ENCODE assay signal across 8 cellular contexts in genomic region chr1:1406101-1406820, GRCh38. TPM values are rescaled to one million over a fixed set of nuclear protein-coding genes. Genes with fewer than 3 reads are reported as not detected.
DNase-seq lines count a peak whose midpoint lies in the region; FAIRE-seq and TF ChIP-seq lines count a peak whose summit lies in the region.

No MANE protein-coding gene starts in this region.

- peaks cover 28% of the 10 kb centered on the region for H3K4me1 Mint-ChIP-seq in mesothelial cell of epicardium

- H4K20me1 ChIP-seq in mammary epithelial cell (ENCODE audit: insufficient read depth, low read length): no peaks in the 10 kb centered on the region

- no peaks in the 10 kb centered on the region for H3K27me3 ChIP-seq in A673 (replicated peaks; ENCODE audit: insufficient read depth, low read depth, low read length, poor library complexity)
- H3K27me3 ChIP-seq in HUES64 (ENCODE audit: insufficient read depth, low read length): no peaks in the 10 kb centered on the region
- no peaks in the 10 kb centered on the region for H3K27me3 ChIP-seq in mammary epithelial cell (ENCODE audit: insufficient read depth, low read length)

- no peaks in the 10 kb centered on the region for H3K9me3 ChIP-seq in A673 (ENCODE audit: low read depth, low read length, poor library complexity, severe bottlenecking)
- no peaks in the 10 kb centered on the region for H3K9me3 ChIP-seq in HUES64 (ENCODE audit: insufficient read depth, low read depth, low read length)
- H3K9me3 ChIP-seq in mammary epithelial cell (replicated peaks; ENCODE audit: insufficient read depth, low read length): no peaks in the 10 kb centered on the region

- WGBS in HUES64: 50% methylated on average over 43 of the region's 43 CpGs
- WGBS in mammary epithelial cell (ENCODE audit: low coverage, missing lambda C conversion rate): 41% methylated on average over 33 of the region's 43 CpGs

- POLR2A ChIA-PET in A673 (lab: Charles Lee; ENCODE audit: low non-redundant PET): no interaction called here

- intact Hi-C loops in A673 (cut with micrococcal nuclease; ENCODE audit: unreplicated experiment) (no loop called here), mammary epithelial cell (cut with micrococcal nuclease) (loop anchor here (2.0 kb wide), 1 partner anchor 35 kb away; no protein-coding TSS in a partner anchor)

- H3K27ac Mint-ChIP-seq in mesothelial cell of epicardium: peak overlapping the region; percentile 90

- H3K4me1 ChIP-seq in A673 (ENCODE audit: insufficient read depth, low read length, poor library complexity, severe bottlenecking) (peaks cover 19% of the 10 kb centered on the region), HUES64 (ENCODE audit: insufficient read depth, low read length) (peaks cover 22% of the 10 kb centered on the region), mammary epithelial cell (ENCODE audit: insufficient read depth, low read length) (peaks cover 24% of the 10 kb centered on the region)

- DNase-seq in A673 (ENCODE audit: low spot score): no peak
- no peak for DNase-seq in mammary epithelial cell
- DNase-seq in mesothelial cell of epicardium (ENCODE audit: low spot score in 2 of 2, unreplicated experiment in 2 of 2): no peak
- DNase-seq in COR-L47 (lab: John Stamatoyannopoulos, UW): no peak
- DNase-seq in urothelium cell line (ENCODE audit: low spot score): no peak
- no peak for DNase-seq in NOMO-1 (lab: John Stamatoyannopoulos, UW; ENCODE audit: unreplicated experiment in 2 of 2)
- no peak for DNase-seq in activated effector memory CD4-positive, alpha-beta T cell treated with anti-CD3 and anti-CD28 coated beads, Interleukin-2, amount 50 U/mL, for 16 hours

- H3K9me3 Mint-ChIP-seq in mesothelial cell of epicardium: no peaks in the 10 kb centered on the region

- peak overlapping the region; percentile 92 for H3K4me3 Mint-ChIP-seq in mesothelial cell of epicardium

- H3K9ac ChIP-seq in HUES64 (ENCODE audit: low read depth, low read length) (peak overlapping the region; percentile 97), mammary epithelial cell (ENCODE audit: insufficient read depth, low read length) (peak overlapping the region; percentile 72)

- H3K4me3 ChIP-seq in A673 (ENCODE audit: low read depth, low read length, poor library complexity, severe bottlenecking) (peak overlapping the region; percentile 98), HUES64 (ENCODE audit: low read length) (peak overlapping the region; percentile 96), mammary epithelial cell (replicated peaks in 1 of 3; ENCODE audit: insufficient read depth in 1 of 3, low read depth in 2 of 3, low read length in 3 of 3) (peak overlapping the region; percentile 59 to 100 (median 99))

- BruUV-seq in A673 (replicated peaks; lab: Mats Ljungman, UMichigan) (no TSS peak), mammary epithelial cell (replicated peaks; lab: Mats Ljungman, UMichigan) (no TSS peak)

- H3K4me2 ChIP-seq in mammary epithelial cell (ENCODE audit: insufficient read depth, low read depth, low read length): peak overlapping the region; percentile 100

- in situ Hi-C loops in mammary epithelial cell (cut with MboI; ENCODE audit: low sequenced_read_pairs in 2 of 2): no loop called here

- peaks cover 73% of the 10 kb centered on the region for H3K79me2 ChIP-seq in mammary epithelial cell (ENCODE audit: insufficient read depth, low read length)

- FAIRE-seq in urothelium cell line (lab: Jason Lieb, UNC): no peak

- H3K36me3 Mint-ChIP-seq in mesothelial cell of epicardium: peaks cover 23% of the 10 kb centered on the region

- no peak for TF ChIP-seq CTCF in A673 (conservative IDR thresholded peaks at IDR 0.05; ENCODE audit: low read depth, low read length)
- TF ChIP-seq CTCF in mammary epithelial cell (conservative IDR thresholded peaks at IDR 0.05 in 1 of 2, IDR thresholded peaks at IDR 0.05 in 1 of 2; ENCODE audit: extremely low read depth in 1 of 2, insufficient read depth in 1 of 2, low read depth in 1 of 2, low read length in 2 of 2): no peak
- TF ChIP-seq CTCF in mesothelial cell of epicardium (IDR thresholded peaks at IDR 0.05; ENCODE audit: unreplicated experiment): no peak

- H3K27me3 Mint-ChIP-seq in mesothelial cell of epicardium (ENCODE audit: low read depth): no peaks in the 10 kb centered on the region

- CTCF ChIA-PET in A673 (lab: Charles Lee) (no interaction called here), mammary epithelial cell (lab: Charles Lee; ENCODE audit: low non-redundant PET) (no interaction called here)

- dilution Hi-C loops in mammary epithelial cell (cut with HindIII; ENCODE audit: low sequenced_read_pairs): no loop called here

- H3K27ac ChIP-seq in A673 (ENCODE audit: low read depth, low read length, poor library complexity, severe bottlenecking) (peak overlapping the region; percentile 94), HUES64 (ENCODE audit: low read depth, low read length) (peak overlapping the region; percentile 98), mammary epithelial cell (ENCODE audit: insufficient read depth, low read depth, low read length) (peak overlapping the region; percentile 57)

- H3K36me3 ChIP-seq in A673 (ENCODE audit: insufficient read depth, low read length, poor library complexity, severe bottlenecking): peaks cover 43% of the 10 kb centered on the region
- peaks cover 53% of the 10 kb centered on the region for H3K36me3 ChIP-seq in HUES64 (ENCODE audit: insufficient read depth, low read length)
- peaks cover 17% of the 10 kb centered on the region for H3K36me3 ChIP-seq in mammary epithelial cell (ENCODE audit: insufficient read depth, low read length)

- peak overlapping the region; percentile 90 for H2AFZ ChIP-seq in mammary epithelial cell (ENCODE audit: low read depth, low read length)

RNA-seq across cellular contexts. Expression of gene MRPL20, which starts 0.8 kb away (rescaled TPM):
- total RNA-seq in A673 (2021): 137 and 151 TPM in 2 replicates
- polyA plus RNA-seq in HUES64 (2013, experiment 1 of 2): 147 TPM
- 128 TPM for polyA plus RNA-seq in HUES64 (2013, experiment 2 of 2)
- total RNA-seq in mammary epithelial cell: 100 to 1,000 TPM in 1 of 2 donors, 10 to 100 TPM in 1; 56.7 to 115 TPM
- 157 TPM for polyA plus RNA-seq in mammary epithelial cell
- 119 TPM for polyA minus RNA-seq in mammary epithelial cell
- total RNA-seq in mesothelial cell of epicardium: 87.9 to 98.2 TPM (median 94.7 TPM) in 3 replicates

RNA-seq across cellular contexts. Expression of gene CCNL2, which starts 7.1 kb away (rescaled TPM):
- 206 and 213 TPM in 2 replicates for total RNA-seq in A673 (2021)
- polyA plus RNA-seq in HUES64 (2013, experiment 1 of 2): 90.6 TPM
- 82.9 TPM for polyA plus RNA-seq in HUES64 (2013, experiment 2 of 2)
- total RNA-seq in mammary epithelial cell: 100 to 1,000 TPM; 103 to 140 TPM
- 64.9 TPM for polyA plus RNA-seq in mammary epithelial cell
- polyA minus RNA-seq in mammary epithelial cell: 21.9 TPM
- 396 to 423 TPM (median 405 TPM) in 3 replicates for total RNA-seq in mesothelial cell of epicardium

RNA-seq across cellular contexts. Expression of gene ANKRD65, which starts 14.8 kb away (rescaled TPM):
- not detected in 2 replicates for total RNA-seq in A673 (2021)
- polyA plus RNA-seq in HUES64 (2013, experiment 1 of 2): 0.95 TPM
- 1.2 TPM for polyA plus RNA-seq in HUES64 (2013, experiment 2 of 2)
- total RNA-seq in mammary epithelial cell: 1 to 10 TPM; 3.1 to 7.5 TPM
- 3.6 TPM for polyA plus RNA-seq in mammary epithelial cell
- polyA minus RNA-seq in mammary epithelial cell: 9.3 TPM
- total RNA-seq in mesothelial cell of epicardium: 10.9 to 12.3 TPM (median 11.3 TPM) in 3 replicates

RNA-seq across cellular contexts. Expression of gene VWA1, which starts 29.2 kb away (rescaled TPM):
- total RNA-seq in A673 (2021): 0.92 and 2.7 TPM in 2 replicates
- polyA plus RNA-seq in HUES64 (2013, experiment 1 of 2): 14.6 TPM
- polyA plus RNA-seq in HUES64 (2013, experiment 2 of 2): 10.6 TPM
- 10 to 100 TPM; 11.3 to 27.3 TPM for total RNA-seq in mammary epithelial cell
- polyA plus RNA-seq in mammary epithelial cell: 4.2 TPM
- polyA minus RNA-seq in mammary epithelial cell: 1.2 TPM
- 57.0 to 59.1 TPM (median 57.7 TPM) in 3 replicates for total RNA-seq in mesothelial cell of epicardium

RNA-seq across cellular contexts. Expression of gene AURKAIP1, which starts 31.3 kb away (rescaled TPM):
- total RNA-seq in A673 (2021): 172 and 176 TPM in 2 replicates
- polyA plus RNA-seq in HUES64 (2013, experiment 1 of 2): 124 TPM
- polyA plus RNA-seq in HUES64 (2013, experiment 2 of 2): 114 TPM
- total RNA-seq in mammary epithelial cell: 100 to 1,000 TPM in 1 of 2 donors, 10 to 100 TPM in 1; 85.0 to 167 TPM
- 125 TPM for polyA plus RNA-seq in mammary epithelial cell
- 47.4 TPM for polyA minus RNA-seq in mammary epithelial cell
- total RNA-seq in mesothelial cell of epicardium: 75.5 to 78.6 TPM (median 78.3 TPM) in 3 replicates
